ENCODE assay signal across 10 cellular contexts in the genomic region with DNA sequence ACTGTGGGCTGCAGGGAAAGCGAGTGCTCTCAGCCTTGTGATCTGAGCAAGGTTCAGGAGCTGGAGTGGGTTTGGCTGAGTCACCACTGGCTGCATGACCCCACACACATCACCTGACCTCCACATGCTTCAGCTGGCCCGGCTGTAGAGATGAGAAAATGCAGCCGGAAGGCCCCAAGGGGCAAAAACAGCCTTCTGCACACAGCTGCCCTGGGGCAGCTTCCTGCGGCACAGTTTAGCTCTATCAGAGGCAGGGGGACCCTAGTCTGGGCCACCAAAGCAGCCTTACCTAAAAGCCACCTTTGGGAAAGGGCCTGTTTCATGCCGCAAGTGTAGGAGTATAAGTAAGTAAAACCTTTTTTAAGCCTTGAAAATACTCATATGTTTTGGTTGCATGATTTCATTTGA.
DNase-seq lines count a peak whose midpoint lies in the region; ATAC-seq, FAIRE-seq and TF ChIP-seq lines count a peak whose summit lies in the region.
"Had no signal": no experiment of that assay in that cellular context is flagged by ENCODE, and none has a peak within 500 bp of the region (broad histone marks: within the 10 kb centered on the region; RNA-seq: fewer than 3 reads in every experiment).

No MANE protein-coding gene starts in this region.

- H3K4me3 ChIP-seq in astrocyte (ENCODE audit: insufficient read depth, low read depth, low read length) (no peak overlapping the region), left lung (no peak overlapping the region), prostate gland (no peak overlapping the region)

- peaks cover 2% of the 10 kb centered on the region for H3K9me3 ChIP-seq in astrocyte (ENCODE audit: insufficient read depth, low read depth, low read length)
- H3K9me3 ChIP-seq in left lung: peaks cover 0 to 9% of the 10 kb centered on the region in 2 donors
- H3K9me3 ChIP-seq in prostate gland: no peaks in the 10 kb centered on the region

- H3K27me3 ChIP-seq in astrocyte (ENCODE audit: insufficient read depth, low read length) (no peaks in the 10 kb centered on the region), left lung (no peaks in the 10 kb centered on the region), prostate gland (replicated peaks; ENCODE audit: insufficient read depth) (no peaks in the 10 kb centered on the region)

- H3K36me3 Mint-ChIP-seq in astrocyte (ENCODE audit: low read depth, unreplicated experiment) (no peaks in the 10 kb centered on the region), type B pancreatic cell (peaks cover 11% of the 10 kb centered on the region), CD14-positive monocyte (no peaks in the 10 kb centered on the region)

- no peak overlapping the region for H3K4me3 Mint-ChIP-seq in astrocyte (ENCODE audit: unreplicated experiment)
- H3K4me3 Mint-ChIP-seq in type B pancreatic cell: no peak overlapping the region
- no peak overlapping the region for H3K4me3 Mint-ChIP-seq in CD14-positive monocyte
- H3K4me3 Mint-ChIP-seq: dendritic cell treated with granulocyte-macrophage colony-stimulating factor and Interleukin-4, amounts not matched to agents 40 ng/mL and 50 ng/mL, for 4 days; stimulated activated naive CD8-positive, alpha-beta T cell treated with anti-CD3 and anti-CD28 coated beads, Interleukin-15, Interleukin-2, amounts not matched to agents 100 ng/mL and 50 ng/mL, for 24 hours had no signal

- H3K27me3 Mint-ChIP-seq in astrocyte (ENCODE audit: low read depth, unreplicated experiment) (no peaks in the 10 kb centered on the region), type B pancreatic cell (peaks cover 3% of the 10 kb centered on the region), CD14-positive monocyte (ENCODE audit: low read depth in 3 of 3) (peaks cover 0 to 4% (median 3%) of the 10 kb centered on the region in 3 donors)

- H3K4me1 ChIP-seq in astrocyte (ENCODE audit: insufficient read depth, low read length): peaks cover 26% of the 10 kb centered on the region
- H3K4me1 ChIP-seq in left lung: peaks cover 0 to 5% of the 10 kb centered on the region in 2 donors
- no peaks in the 10 kb centered on the region for H3K4me1 ChIP-seq in prostate gland (replicated peaks)

- peak overlapping the region; percentile 25 for H3K9ac ChIP-seq in astrocyte (ENCODE audit: low read length)

- no peaks in the 10 kb centered on the region for H3K79me2 ChIP-seq in astrocyte (ENCODE audit: insufficient read depth, low read length)

- H4K20me1 ChIP-seq in astrocyte (ENCODE audit: insufficient read depth, low read length): no peaks in the 10 kb centered on the region

- H3K9me3 Mint-ChIP-seq in astrocyte (ENCODE audit: unreplicated experiment) (peaks cover 7% of the 10 kb centered on the region), type B pancreatic cell (peaks cover 5% of the 10 kb centered on the region), CD14-positive monocyte (peaks cover 9 to 31% (median 16%) of the 10 kb centered on the region in 7 donors)

- H3K4me1 Mint-ChIP-seq in astrocyte (ENCODE audit: low read depth, unreplicated experiment) (peaks cover 25% of the 10 kb centered on the region), type B pancreatic cell (ENCODE audit: unreplicated experiment) (no peaks in the 10 kb centered on the region), CD14-positive monocyte (no peaks in the 10 kb centered on the region)

- peak overlapping the region; percentile 58 for H3K4me2 ChIP-seq in astrocyte (ENCODE audit: low read length)

- peak; percentile 94 for ATAC-seq in GM19351 (IDR thresholded peaks at IDR 0.05; ENCODE audit: unreplicated experiment)
- peak; percentile 91 for ATAC-seq in HG03175 (IDR thresholded peaks at IDR 0.05; ENCODE audit: unreplicated experiment)
- ATAC-seq in left lung: peak; percentile 83

- no peak for TF ChIP-seq POLR2A in prostate gland (IDR thresholded peaks at IDR 0.05)

- H3K27ac Mint-ChIP-seq in astrocyte (ENCODE audit: unreplicated experiment): peak overlapping the region; percentile 80
- H3K27ac Mint-ChIP-seq in type B pancreatic cell: no peak overlapping the region
- H3K27ac Mint-ChIP-seq in CD14-positive monocyte: no peak overlapping the region
- H3K27ac Mint-ChIP-seq: dendritic cell treated with granulocyte-macrophage colony-stimulating factor and Interleukin-4, amounts not matched to agents 40 ng/mL and 50 ng/mL, for 4 days had no signal

- H3K36me3 ChIP-seq in astrocyte (ENCODE audit: insufficient read depth, low read length) (no peaks in the 10 kb centered on the region), left lung (no peaks in the 10 kb centered on the region), prostate gland (no peaks in the 10 kb centered on the region)

- peak overlapping the region; percentile 74 for H3K27ac ChIP-seq in astrocyte (ENCODE audit: low read depth, low read length)
- H3K27ac ChIP-seq in left lung: no peak overlapping the region
- H3K27ac ChIP-seq in prostate gland: no peak overlapping the region

- H2AFZ ChIP-seq in astrocyte (ENCODE audit: low read depth, low read length): peak overlapping the region; percentile 31

- no peak for TF ChIP-seq CTCF in astrocyte (IDR thresholded peaks at IDR 0.05; ENCODE audit: insufficient read depth, low read depth, low read length)
- no peak for TF ChIP-seq CTCF in left lung (IDR thresholded peaks at IDR 0.05)
- TF ChIP-seq CTCF in prostate gland (IDR thresholded peaks at IDR 0.05): no peak
- no peak for TF ChIP-seq CTCF in type B pancreatic cell (conservative IDR thresholded peaks at IDR 0.05)
- no peak for TF ChIP-seq CTCF in CD14-positive monocyte (IDR thresholded peaks at IDR 0.05)

- WGBS in prostate gland: 89% methylated on average over 5 of the region's 5 CpGs

- no peak for FAIRE-seq in astrocyte (lab: Jason Lieb, UNC)

- intact Hi-C loops in left lung (cut with DNase I): no loop called here
- intact Hi-C loops in prostate gland (cut with DNase I): no loop called here
- intact Hi-C loops in CD14-positive monocyte (cut with micrococcal nuclease): no loop called here

- DNase-seq in Ammon's horn (ENCODE audit: low spot score) (peak; percentile 47), astrocyte (ENCODE audit: low read depth) (peak; percentile 82), left lung (peak in 1 of 2 donors; percentile 61), prostate gland (ENCODE audit: low spot score) (no peak), type B pancreatic cell (ENCODE audit: extremely low spot score, unreplicated experiment) (no peak), CD14-positive monocyte (ENCODE audit: low spot score) (no peak)

Comparison
In these comparisons a context has a peak if more than half of its experiments do, and no peak if none do; other contexts are left out.
1. DNase-seq: peak in Ammon's horn (single experiment) and astrocyte (single experiment); none in prostate gland (single experiment), type B pancreatic cell (single experiment) and CD14-positive monocyte (single experiment).
2. Peak in every context shown above with its lines, with median percentiles within 50 percentile points of each other: ATAC-seq.